ENCODE assay signal across 8 cellular contexts in the genomic region with DNA sequence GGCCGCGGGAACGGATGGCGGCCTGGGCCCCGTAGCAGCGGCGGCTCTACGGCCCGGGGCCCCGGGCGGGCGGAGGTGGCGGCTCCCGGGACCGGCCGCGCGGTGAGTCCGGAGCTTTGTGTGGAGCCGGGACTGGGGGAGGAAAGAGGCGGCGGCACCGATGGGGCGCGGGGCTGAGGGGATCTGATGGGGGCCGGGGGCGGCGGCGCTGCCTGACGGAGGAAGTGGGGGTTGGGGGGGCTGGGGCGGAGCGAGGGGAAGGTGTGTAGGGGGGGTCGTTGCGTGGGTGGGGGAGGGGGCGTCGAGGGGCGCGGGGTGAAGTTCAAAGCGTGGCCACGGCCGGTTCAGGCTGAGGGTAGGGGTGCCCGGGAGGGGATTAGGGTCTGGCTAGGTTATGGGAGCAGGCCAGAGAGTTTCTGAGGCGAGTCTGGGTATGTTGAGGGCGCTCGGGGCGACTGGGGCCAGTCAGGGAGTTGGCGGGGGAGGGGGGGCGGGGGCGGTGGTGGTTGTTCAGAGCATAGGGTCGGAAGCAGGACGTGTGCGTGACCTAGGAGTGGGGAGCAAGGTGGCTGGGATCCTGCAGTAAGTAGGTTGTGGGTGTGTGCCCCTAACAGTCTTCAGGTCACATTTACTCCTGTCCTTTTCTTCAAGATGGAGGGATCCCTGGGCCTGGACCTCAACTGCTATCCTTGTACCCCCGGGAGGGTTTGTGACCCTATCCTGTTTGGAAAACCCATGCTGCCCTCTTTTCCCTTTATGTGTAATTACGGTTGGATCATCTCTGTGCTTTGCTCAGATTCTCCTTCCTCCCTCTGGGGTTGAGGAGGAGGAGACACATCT. TPM values are rescaled to one million over a fixed set of nuclear protein-coding genes. Genes with fewer than 3 reads are reported as not detected.
DNase-seq lines count a peak whose midpoint lies in the region; ATAC-seq and TF ChIP-seq lines count a peak whose summit lies in the region.

No MANE protein-coding gene starts in this region.

- H3K9me3 ChIP-seq in RWPE2 (ENCODE audit: severe bottlenecking), result no peaks in the 10 kb centered on the region
- H3K9me3 ChIP-seq in vagina, result no peaks in the 10 kb centered on the region

- DNase-seq in GM06990 (ENCODE audit: extremely low read depth, insufficient read length) (peak; percentile 29), HK-2 (ENCODE audit: unreplicated experiment) (peak; percentile 27), RWPE2 (ENCODE audit: low spot score) (peak; percentile 67), globus pallidus (ENCODE audit: low spot score) (peak; percentile 77), non-pigmented ciliary epithelial cell (ENCODE audit: low read depth) (peak; percentile 30), vagina (ENCODE audit: extremely low spot score in 2 of 2) (peak in 1 of 2 donors; percentile 87)
- DNase-seq in activated naive CD4-positive, alpha-beta T cell treated with anti-CD3 and anti-CD28 coated beads, Interleukin-2, amount 50 U/mL, for 72 hours (ENCODE audit: low spot score in 2 of 2), result peak; percentile 53 to 56

- peak in 1 of 2 donors; percentile 8 for TF ChIP-seq POLR2A in vagina (IDR thresholded peaks at IDR 0.05)

- intact Hi-C loops in vagina (cut with DNase I), result loop anchor here (5.0 kb wide), 1 partner anchor 959 kb away; a partner anchor contains a TSS

- no peaks in the 10 kb centered on the region for H3K9me3 Mint-ChIP-seq in activated naive CD4-positive, alpha-beta T cell treated with anti-CD3 and anti-CD28 coated beads, Interleukin-2, amount 50 U/mL, for 72 hours

- peak overlapping the region; percentile 91 to 96 for H3K27ac Mint-ChIP-seq in activated naive CD4-positive, alpha-beta T cell treated with anti-CD3 and anti-CD28 coated beads, Interleukin-2, amount 50 U/mL, for 72 hours

- H3K36me3 Mint-ChIP-seq in activated naive CD4-positive, alpha-beta T cell treated with anti-CD3 and anti-CD28 coated beads, Interleukin-2, amount 50 U/mL, for 72 hours, result peaks cover 16 to 24% of the 10 kb centered on the region in 2 donors

- H3K27ac ChIP-seq in RWPE2 (ENCODE audit: poor library complexity, severe bottlenecking), result peak overlapping the region; percentile 89
- peak overlapping the region; percentile 93 for H3K27ac ChIP-seq in vagina

- no peaks in the 10 kb centered on the region for H3K36me3 ChIP-seq in GM06990 (ENCODE audit: control insufficient read depth, insufficient read depth, low read length)
- peaks cover 24% of the 10 kb centered on the region for H3K36me3 ChIP-seq in RWPE2 (ENCODE audit: low read depth)
- H3K36me3 ChIP-seq in vagina, result peaks cover 0 to 3% of the 10 kb centered on the region in 2 donors

- peaks cover 20% of the 10 kb centered on the region for H3K4me1 ChIP-seq in RWPE2 (ENCODE audit: insufficient read depth, poor library complexity, severe bottlenecking)
- H3K4me1 ChIP-seq in vagina, result peaks cover 63% of the 10 kb centered on the region

- ATAC-seq in RWPE2 (ENCODE audit: low read depth) (peak; percentile 78), GM19467 (IDR thresholded peaks at IDR 0.05; ENCODE audit: unreplicated experiment) (no peak)
- ATAC-seq in activated naive CD4-positive, alpha-beta T cell treated with anti-CD3 and anti-CD28 coated beads, Interleukin-2, amount 50 U/mL, for 72 hours, result peak; percentile 44 to 55

- peak overlapping the region; percentile 64 for H3K4me3 ChIP-seq in GM06990 (replicated peaks; ENCODE audit: low read depth, low read length)
- peak overlapping the region; percentile 37 for H3K4me3 ChIP-seq in RWPE2 (ENCODE audit: severe bottlenecking)
- H3K4me3 ChIP-seq in vagina, result peak overlapping the region; percentile 58 to 75

- H3K27me3 ChIP-seq in GM06990 (replicated peaks; ENCODE audit: control insufficient read depth, insufficient read depth, low read length), result no peaks in the 10 kb centered on the region
- no peaks in the 10 kb centered on the region for H3K27me3 ChIP-seq in RWPE2 (ENCODE audit: insufficient read depth, poor library complexity, severe bottlenecking)
- H3K27me3 ChIP-seq in vagina, result no peaks in the 10 kb centered on the region

- TF ChIP-seq CTCF in GM06990 (IDR thresholded peaks at IDR 0.05; ENCODE audit: insufficient read depth, low read length, poor library complexity, severe bottlenecking) (no peak), RWPE2 (IDR thresholded peaks at IDR 0.05; ENCODE audit: poor library complexity, severe bottlenecking) (peak; percentile 33), vagina (IDR thresholded peaks at IDR 0.05) (no peak)

RNA-seq across cellular contexts. Expression of a gene that starts 0.6 kb away (rescaled TPM):
- 10 to 100 TPM; 35.4 to 53.0 TPM for total RNA-seq in activated naive CD4-positive, alpha-beta T cell treated with anti-CD3 and anti-CD28 coated beads, Interleukin-2, amount 50 U/mL, for 72 hours
- 33.1 TPM for total RNA-seq in vagina
